In genomic region chr22:23061471-23062280, GRCh38 we compare ENCODE assay signal across 1 cellular context.
TF ChIP-seq lines count a peak whose summit lies in the region.

No MANE protein-coding gene starts in this region.

TF ChIP-seq in GM12878, 131 proteins besides CTCF, POLR2A, EP300 and RAD21 (continued from another document):
- TF ChIP-seq CUX1 (IDR thresholded peaks at IDR 0.05; ENCODE audit: insufficient replicate concordance, low read depth, low read length) (no peak), BCLAF1 (IDR thresholded peaks at IDR 0.05) (no peak), ZBED1 (IDR thresholded peaks at IDR 0.05; ENCODE audit: borderline replicate concordance) (no peak), RCOR1 (conservative IDR thresholded peaks at IDR 0.05; ENCODE audit: low read depth, low read length) (no peak)
- TF ChIP-seq, protein P1, sequence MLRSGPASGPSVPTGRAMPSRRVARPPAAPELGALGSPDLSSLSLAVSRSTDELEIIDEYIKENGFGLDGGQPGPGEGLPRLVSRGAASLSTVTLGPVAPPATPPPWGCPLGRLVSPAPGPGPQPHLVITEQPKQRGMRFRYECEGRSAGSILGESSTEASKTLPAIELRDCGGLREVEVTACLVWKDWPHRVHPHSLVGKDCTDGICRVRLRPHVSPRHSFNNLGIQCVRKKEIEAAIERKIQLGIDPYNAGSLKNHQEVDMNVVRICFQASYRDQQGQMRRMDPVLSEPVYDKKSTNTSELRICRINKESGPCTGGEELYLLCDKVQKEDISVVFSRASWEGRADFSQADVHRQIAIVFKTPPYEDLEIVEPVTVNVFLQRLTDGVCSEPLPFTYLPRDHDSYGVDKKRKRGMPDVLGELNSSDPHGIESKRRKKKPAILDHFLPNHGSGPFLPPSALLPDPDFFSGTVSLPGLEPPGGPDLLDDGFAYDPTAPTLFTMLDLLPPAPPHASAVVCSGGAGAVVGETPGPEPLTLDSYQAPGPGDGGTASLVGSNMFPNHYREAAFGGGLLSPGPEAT (IDR thresholded peaks at IDR 0.05; ENCODE audit: low read depth) = no peak
